ENCODE assay signal across 18 cellular contexts in the genomic region with DNA sequence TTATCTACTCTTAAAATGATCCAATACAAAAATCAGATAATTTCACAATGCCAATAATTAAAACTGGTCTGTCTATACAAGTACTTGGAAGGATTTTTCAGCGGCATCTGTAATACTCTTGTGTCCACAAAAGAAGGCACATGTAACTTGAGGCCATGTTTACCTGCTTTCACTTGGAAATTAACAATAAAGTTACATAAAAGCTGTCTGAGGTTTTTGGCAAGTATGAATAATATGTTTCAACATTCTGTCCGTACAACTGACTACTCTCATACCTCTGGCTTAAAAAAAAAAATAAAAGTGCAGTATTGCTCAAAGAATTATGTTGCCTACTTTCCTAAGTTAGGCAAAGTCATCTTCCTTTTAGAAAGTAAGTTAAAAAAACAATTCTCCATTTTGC.
DNase-seq lines count a peak whose midpoint lies in the region; TF ChIP-seq lines count a peak whose summit lies in the region.
"Had no signal": no experiment of that assay in that cellular context is flagged by ENCODE, and none has a peak within 500 bp of the region (broad histone marks: within the 10 kb centered on the region; RNA-seq: fewer than 3 reads in every experiment).

No MANE protein-coding gene starts in this region.

- WGBS in mammary epithelial cell (ENCODE audit: low coverage, missing lambda C conversion rate), result 54% methylated on average over 2 of the region's 2 CpGs

- CTCF ChIA-PET in mammary epithelial cell (lab: Charles Lee; ENCODE audit: low non-redundant PET), result no interaction called here

- H3K9me3 ChIP-seq in mammary epithelial cell (replicated peaks; ENCODE audit: insufficient read depth, low read length), result no peaks in the 10 kb centered on the region

- no peaks in the 10 kb centered on the region for H4K20me1 ChIP-seq in mammary epithelial cell (ENCODE audit: insufficient read depth, low read length)

- dilution Hi-C loops in mammary epithelial cell (cut with HindIII; ENCODE audit: low sequenced_read_pairs), result no loop called here

- H3K4me3 ChIP-seq in mammary epithelial cell (replicated peaks in 1 of 3; ENCODE audit: insufficient read depth in 1 of 3, low read depth in 2 of 3, low read length in 3 of 3), result no peak overlapping the region
- H3K4me3 ChIP-seq: SK-N-MC had no signal

- H3K4me1 ChIP-seq in mammary epithelial cell (ENCODE audit: insufficient read depth, low read length), result no peaks in the 10 kb centered on the region

- H3K79me2 ChIP-seq in mammary epithelial cell (ENCODE audit: insufficient read depth, low read length), result no peaks in the 10 kb centered on the region

- no peak for TF ChIP-seq CTCF in mammary epithelial cell (conservative IDR thresholded peaks at IDR 0.05 in 1 of 2, IDR thresholded peaks at IDR 0.05 in 1 of 2; ENCODE audit: extremely low read depth in 1 of 2, insufficient read depth in 1 of 2, low read depth in 1 of 2, low read length in 2 of 2)
- TF ChIP-seq CTCF in GM13976 (IDR thresholded peaks at IDR 0.05; ENCODE audit: borderline replicate concordance, control extremely low read depth, extremely low read depth, insufficient read depth, missing control alignments), result no peak

- in situ Hi-C loops in mammary epithelial cell (cut with MboI; ENCODE audit: low sequenced_read_pairs in 2 of 2), result no loop called here
- in situ Hi-C loops in GM13976 (cut with MboI; ENCODE audit: low sequenced_read_pairs, unreplicated experiment), result no loop called here

- no peak overlapping the region for H2AFZ ChIP-seq in mammary epithelial cell (ENCODE audit: low read depth, low read length)

- no peak overlapping the region for H3K9ac ChIP-seq in mammary epithelial cell (ENCODE audit: insufficient read depth, low read length)

- H3K36me3 ChIP-seq in mammary epithelial cell (ENCODE audit: insufficient read depth, low read length), result peaks cover 3% of the 10 kb centered on the region

- no peaks in the 10 kb centered on the region for H3K27me3 ChIP-seq in mammary epithelial cell (ENCODE audit: insufficient read depth, low read length)

- no TSS peak for BruUV-seq in mammary epithelial cell (replicated peaks; lab: Mats Ljungman, UMichigan)

- no peak overlapping the region for H3K4me2 ChIP-seq in mammary epithelial cell (ENCODE audit: insufficient read depth, low read depth, low read length)

- intact Hi-C loops in mammary epithelial cell (cut with micrococcal nuclease), result no loop called here

- no peak overlapping the region for H3K27ac ChIP-seq in mammary epithelial cell (ENCODE audit: insufficient read depth, low read depth, low read length)
- H3K27ac ChIP-seq: SK-N-MC had no signal

- DNase-seq in GM03348 (ENCODE audit: low spot score) (peak; percentile 7), NCI-H526 (lab: John Stamatoyannopoulos, UW) (peak; percentile 100), mammary epithelial cell (peak; percentile 31), iris pigment epithelial cell (ENCODE audit: low read depth) (peak; percentile 71), GM13976 (ENCODE audit: low spot score) (no peak), NCI-H1417 treated with DMSO at 0.1 percent for 48 hours (lab: John Stamatoyannopoulos, UW) (no peak)
- no peak for DNase-seq in stimulated activated naive CD4-positive, alpha-beta T cell (lab: John Stamatoyannopoulos, UW)
- DNase-seq: C1 segment of cervical spinal cord; CD8-positive, alpha-beta memory T cell; DMS79; H9; Karpas-422; NCI-H1092 treated with DMSO at 0.1 percent for 48 hours; NCI-H2081 treated with DMSO at 0.1 percent for 48 hours; NCI-H345; NCI-H524 treated with DMSO at 0.1 percent for 48 hours; SHP77 had no signal

Comparison
In these comparisons a context has a peak if more than half of its experiments do, and no peak if none do; other contexts are left out.
1. DNase-seq: peak in GM03348 (single experiment), NCI-H526 (2 of 2), mammary epithelial cell (single experiment) and iris pigment epithelial cell (single experiment); none in stimulated activated naive CD4-positive, alpha-beta T cell (0 of 6), GM13976 (single experiment) and NCI-H1417 treated with DMSO at 0.1 percent for 48 hours (single experiment).